In the genomic region with DNA sequence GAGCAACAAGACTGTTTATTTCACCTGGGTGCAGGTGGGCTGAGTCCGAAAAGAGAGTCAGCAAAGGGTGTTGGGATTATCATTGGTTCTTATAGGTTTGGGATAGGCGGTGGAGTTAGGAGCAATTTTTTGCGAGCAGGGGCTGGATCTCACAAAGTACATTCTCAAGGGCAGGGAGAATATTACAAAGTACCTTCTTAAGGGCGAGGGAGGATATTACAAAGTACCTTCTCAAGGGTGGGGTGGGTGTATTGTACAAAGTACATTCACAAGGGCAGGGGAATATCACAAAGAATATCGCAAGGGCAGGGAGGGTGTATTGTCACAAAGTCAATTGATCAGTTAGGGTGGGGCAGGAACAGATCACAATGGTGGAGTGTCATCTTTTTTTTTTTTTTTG, we compare ENCODE assay signal across 3 cellular contexts. TPM values are rescaled to one million over a fixed set of nuclear protein-coding genes. Genes with fewer than 3 reads are reported as not detected.
DNase-seq lines count a peak whose midpoint lies in the region; ATAC-seq, FAIRE-seq and TF ChIP-seq lines count a peak whose summit lies in the region.
"Not testable (repeated sequence)": the region's sequence is repeated elsewhere in the genome, so short reads cannot be mapped to it uniquely, and the experiment has no call there.
"Had no signal": no experiment of that assay in that cellular context is flagged by ENCODE, and none has a peak within 500 bp of the region (broad histone marks: within the 10 kb centered on the region; RNA-seq: fewer than 3 reads in every experiment).

No MANE protein-coding gene starts in this region.

- CTCF ChIA-PET in K562 (lab: Yijun Ruan, JAX; ENCODE audit: low intra/inter-chr PET ratio): not testable (repeated sequence)

- not testable (repeated sequence) for FAIRE-seq in K562 (lab: Jason Lieb, UNC)

- not testable (repeated sequence) for TF ChIP-seq EP300 in K562 (IDR thresholded peaks at IDR 0.05; ENCODE audit: low read length)

- H3K27me3 ChIP-seq in K562 (ENCODE audit: control insufficient read depth in 2 of 2, insufficient read depth in 2 of 2, low read length in 2 of 2): not testable (repeated sequence)

- 77% methylated on average over 5 of the region's 5 CpGs for WGBS in K562 (ENCODE audit: insufficient coverage, low coverage, missing lambda C conversion rate)

- TF ChIP-seq RAD21 in K562 (CRISPR knock-in tag; conservative IDR thresholded peaks at IDR 0.05 in 1 of 2, IDR thresholded peaks at IDR 0.05 in 1 of 2): not testable (repeated sequence)

- not testable (repeated sequence) for TF ChIP-seq POLR2A in K562 (conservative IDR thresholded peaks at IDR 0.05)

- H3K27me3 Mint-ChIP-seq in endothelial cell (ENCODE audit: unreplicated experiment): not testable (repeated sequence)

- H3K9me1 ChIP-seq in K562 (ENCODE audit: control insufficient read depth, insufficient read depth, low read length): not testable (repeated sequence)

- not testable (repeated sequence) for H2AFZ ChIP-seq in K562 (ENCODE audit: low read depth, low read length)

- ATAC-seq in K562: not testable (repeated sequence)

- H4K20me1 ChIP-seq in K562 (replicated peaks; ENCODE audit: control insufficient read depth, insufficient read depth, low read length): not testable (repeated sequence)

- H3K9ac ChIP-seq in K562 (ENCODE audit: insufficient read depth in 1 of 2, low read depth in 2 of 2, low read length in 2 of 2): not testable (repeated sequence)

- not testable (repeated sequence) for BruUV-seq in K562 (replicated peaks; lab: Mats Ljungman, UMichigan)

- H3K36me3 Mint-ChIP-seq in endothelial cell (ENCODE audit: low read depth, unreplicated experiment): not testable (repeated sequence)

- POLR2A ChIA-PET in K562 (lab: Yijun Ruan, JAX): not testable (repeated sequence)

- H3K27ac ChIP-seq in K562 (ENCODE audit: extremely low read depth, low read depth, low read length): not testable (repeated sequence)

- not testable (repeated sequence) for H3K79me2 ChIP-seq in K562 (ENCODE audit: control insufficient read depth, insufficient read depth, low read length)

- intact Hi-C loops in K562 (cut with micrococcal nuclease): not testable (repeated sequence)

- TF ChIP-seq CTCF in K562 (IDR thresholded peaks at IDR 0.05 in 2 of 3, conservative IDR thresholded peaks at IDR 0.05 in 1 of 3; ENCODE audit: insufficient read depth in 2 of 3, low read depth in 1 of 3, low read length in 3 of 3); endothelial cell (IDR thresholded peaks at IDR 0.05; ENCODE audit: unreplicated experiment): not testable (repeated sequence)

- in situ Hi-C loops in K562 (cut with MboI): not testable (repeated sequence)

- H3K4me1 Mint-ChIP-seq in endothelial cell (ENCODE audit: unreplicated experiment): not testable (repeated sequence)

- H3K4me1 ChIP-seq in K562 (replicated peaks in 1 of 2; ENCODE audit: control insufficient read depth in 2 of 2, insufficient read depth in 2 of 2, low read length in 2 of 2): not testable (repeated sequence)

- not testable (repeated sequence) for H3K4me2 ChIP-seq in K562 (ENCODE audit: insufficient read depth, low read length)

- H3K4me3 ChIP-seq in K562: not testable (repeated sequence)

- not testable (repeated sequence) for H3K36me3 ChIP-seq in K562 (ENCODE audit: control insufficient read depth, insufficient read depth, low read length)

- H3K9me3 ChIP-seq in K562 (replicated peaks; ENCODE audit: control insufficient read depth, insufficient read depth, low read depth, low read length): not testable (repeated sequence)

- H3K27ac Mint-ChIP-seq in endothelial cell (ENCODE audit: unreplicated experiment): peak overlapping the region; percentile 21

- DNase-seq in K562 (ENCODE audit: extremely low read depth in 1 of 4, low spot score in 3 of 4); endothelial cell (ENCODE audit: low spot score): not testable (repeated sequence)

- not testable (repeated sequence) for H3K4me3 Mint-ChIP-seq in endothelial cell (ENCODE audit: unreplicated experiment)

- not testable (repeated sequence) for H3K9me3 Mint-ChIP-seq in endothelial cell (ENCODE audit: unreplicated experiment)

TF ChIP-seq in K562, 482 proteins besides CTCF, POLR2A, EP300 and RAD21:
- TF ChIP-seq TRIM28 (IDR thresholded peaks at IDR 0.05) (peak; percentile 48; the same call in 1 of the 2 replicates), ZNF57 (CRISPR knock-in tag; IDR thresholded peaks at IDR 0.05) (peak; percentile 99)
TF ChIP-seq in K562: peak in this region for 2; not testable (repeated sequence) for 480.

RNA-seq across cellular contexts. Expression of a gene that starts 24.6 kb away (rescaled TPM):
- total RNA-seq in K562 (2011; cell fraction: chromatin; rRNA removed; ENCODE audit: low replicate concordance): 24.5 and 40.6 TPM in 2 replicates
- total RNA-seq in K562 (2011; cell fraction: nucleolus; rRNA removed): 19.3 and 19.7 TPM in 2 replicates
- total RNA-seq in K562 (2011; cell fraction: nucleoplasm; rRNA removed): 25.8 and 45.2 TPM in 2 replicates
- total RNA-seq in K562 (2014; rRNA removed): 12.4 and 14.0 TPM in 2 replicates
- total RNA-seq in K562 (2014; rRNA removed; fragmentation: Illumina TruSeq; extraction: Trizol): 15.6 and 18.7 TPM in 2 replicates
- 15.3 and 16.2 TPM in 2 replicates for total RNA-seq in K562 (2015; rRNA removed; fragmentation: Illumina TruSeq; extraction: Trizol)
- total RNA-seq in K562 (2021): 21.6 and 22.4 TPM in 2 replicates
- 20.1 and 25.6 TPM in 2 replicates for polyA plus RNA-seq in K562 (2011; rRNA removed)
- polyA plus RNA-seq in K562 (2011; cell fraction: cytosol; rRNA removed): 23.2 and 28.5 TPM in 2 replicates
- polyA plus RNA-seq in K562 (2011; cell fraction: nucleus; rRNA removed): 22.5 and 26.8 TPM in 2 replicates
- polyA plus RNA-seq in K562 (2012): 15.7 and 16.9 TPM in 2 replicates
- 14.9 and 15.8 TPM in 2 replicates for polyA plus RNA-seq in K562 (2014; fragmentation: Illumina TruSeq; extraction: Trizol)
- 10 to 100 TPM in 1 of 2 experiments, 1 to 10 TPM in 1; 9.6 to 10.7 TPM for polyA plus RNA-seq in K562 (2014; fragmentation: Nextera tagmentation; extraction: Ambion mirVana)
- polyA plus RNA-seq in K562 (2014; rRNA removed): 12.4 and 15.6 TPM in 2 replicates
- 13.3 and 16.3 TPM in 2 replicates for polyA minus RNA-seq in K562 (2011; rRNA and poly(A)+ RNA removed)
- 10.7 and 11.7 TPM in 2 replicates for polyA minus RNA-seq in K562 (2011; cell fraction: cytosol; rRNA and poly(A)+ RNA removed)
- polyA minus RNA-seq in K562 (2011; cell fraction: nucleus; rRNA and poly(A)+ RNA removed): 8.5 and 14.1 TPM in 2 replicates
- total RNA-seq in endothelial cell (ENCODE audit: unreplicated experiment): 10.1 TPM
- total RNA-seq: B cell had no signal
